3 cellular contexts compared by ENCODE assay signal in genomic region chr11:64049509-64049908, GRCh38.
TF ChIP-seq lines count a peak whose summit lies in the region.

No MANE protein-coding gene starts in this region.

TF ChIP-seq in HEK293, 187 proteins besides CTCF, POLR2A, EP300 and RAD21 (continued from another document):
- TF ChIP-seq ZNF514 (tag by site-specific recombination; IDR thresholded peaks at IDR 0.05) (no peak), ZNF174 (tag by site-specific recombination; IDR thresholded peaks at IDR 0.05) (no peak)

TF ChIP-seq in K562, 482 proteins besides CTCF, POLR2A, EP300 and RAD21 (continued from another document):
- TF ChIP-seq SRF (CRISPR knock-in tag; IDR thresholded peaks at IDR 0.05) (no peak), ADNP (tag; IDR thresholded peaks at IDR 0.05) (peak; percentile 53; the same call in 1 of the 2 replicates), HMGN3 (IDR thresholded peaks at IDR 0.05; ENCODE audit: borderline replicate concordance, extremely low read depth, insufficient read length, low read depth, low read length) (peak; percentile 24), ZNF740 (CRISPR knock-in tag; IDR thresholded peaks at IDR 0.05) (0 out of 2 replicates have a peak, but pooled peaks have one; percentile 18), ZNF740 (tag; IDR thresholded peaks at IDR 0.05) (no peak), CEBPZ (IDR thresholded peaks at IDR 0.05; ENCODE audit: borderline replicate concordance, low read depth, low read length) (no peak)

TF ChIP-seq in GM12891, 5 proteins besides CTCF, POLR2A, EP300 and RAD21 (continued from another document):
- TF ChIP-seq PAX5 (IDR thresholded peaks at IDR 0.05; ENCODE audit: insufficient read depth, low read length, severe bottlenecking) (no peak), SPI1 (IDR thresholded peaks at IDR 0.05; ENCODE audit: low read depth, low read length) (no peak)
